In the genomic region with DNA sequence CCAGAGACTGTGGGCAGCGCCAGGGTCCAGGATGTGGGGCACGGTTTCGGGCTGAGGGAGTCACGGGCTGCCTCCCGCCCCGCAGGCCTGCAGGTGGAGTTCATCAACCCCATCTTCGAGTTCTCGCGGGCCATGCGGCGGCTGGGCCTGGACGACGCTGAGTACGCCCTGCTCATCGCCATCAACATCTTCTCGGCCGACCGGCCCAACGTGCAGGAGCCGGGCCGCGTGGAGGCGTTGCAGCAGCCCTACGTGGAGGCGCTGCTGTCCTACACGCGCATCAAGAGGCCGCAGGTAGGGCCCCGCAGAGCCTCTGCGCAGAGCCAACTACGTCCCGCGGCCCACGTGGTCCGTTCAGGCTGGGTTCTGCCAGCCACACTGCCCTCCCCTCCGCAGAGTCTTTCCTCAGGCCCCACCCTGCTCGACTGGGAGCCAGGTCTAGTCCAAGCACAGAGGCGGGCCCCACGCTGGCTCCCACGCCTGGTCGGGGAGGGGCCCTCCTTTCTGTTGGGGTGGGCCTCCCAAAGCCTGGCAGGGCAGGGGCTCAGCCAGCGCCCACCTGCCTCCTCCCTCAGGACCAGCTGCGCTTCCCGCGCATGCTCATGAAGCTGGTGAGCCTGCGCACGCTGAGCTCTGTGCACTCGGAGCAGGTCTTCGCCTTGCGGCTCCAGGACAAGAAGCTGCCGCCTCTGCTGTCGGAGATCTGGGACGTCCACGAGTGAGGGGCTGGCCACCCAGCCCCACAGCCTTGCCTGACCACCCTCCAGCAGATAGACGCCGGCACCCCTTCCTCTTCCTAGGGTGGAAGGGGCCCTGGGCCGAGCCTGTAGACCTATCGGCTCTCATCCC, we compare ENCODE assay signal across 1 cellular context.
TF ChIP-seq lines count a peak whose summit lies in the region.

No MANE protein-coding gene starts in this region.

TF ChIP-seq in K562, 482 proteins besides CTCF, POLR2A, EP300 and RAD21 (continues in another document):
- TF ChIP-seq YY1 (IDR thresholded peaks at IDR 0.05; ENCODE audit: borderline replicate concordance in 1 of 3, control insufficient read depth in 1 of 3, extremely low read depth in 1 of 3, insufficient read depth in 3 of 3, insufficient read length in 1 of 3, insufficient replicate concordance in 2 of 3, low read depth in 1 of 3, low read length in 2 of 3) (no peak), KAT8 (IDR thresholded peaks at IDR 0.05; ENCODE audit: low read depth) (no peak), NFIC (IDR thresholded peaks at IDR 0.05) (no peak), CEBPB (tag; IDR thresholded peaks at IDR 0.05) (no peak), MXI1 (IDR thresholded peaks at IDR 0.05; ENCODE audit: low read depth, low read length) (no peak), ZNF444 (CRISPR knock-in tag; IDR thresholded peaks at IDR 0.05) (no peak), POLR2G (IDR thresholded peaks at IDR 0.05; ENCODE audit: low read depth, low read length) (peak; percentile 60), PYGO2 (tag; IDR thresholded peaks at IDR 0.05) (no peak), ESRRB (CRISPR knock-in tag; IDR thresholded peaks at IDR 0.05; ENCODE audit: borderline replicate concordance) (no peak), PHB (CRISPR knock-in tag; IDR thresholded peaks at IDR 0.05) (no peak), RNF2 (IDR thresholded peaks at IDR 0.05) (no peak), NR1H2 (CRISPR knock-in tag; IDR thresholded peaks at IDR 0.05) (peak; percentile 85; the same call in 1 of the 2 replicates), ZFP36 (IDR thresholded peaks at IDR 0.05; ENCODE audit: low read depth, low read length, partially characterized antibody) (no peak), RBFOX2 (IDR thresholded peaks at IDR 0.05; ENCODE audit: low read depth, low read length) (peak; percentile 60), HDGF (IDR thresholded peaks at IDR 0.05) (no peak), ETV6 (IDR thresholded peaks at IDR 0.05; ENCODE audit: borderline replicate concordance in 1 of 2, low read depth in 2 of 2, low read length in 1 of 2) (no peak), ETV6 (CRISPR knock-in tag; IDR thresholded peaks at IDR 0.05; ENCODE audit: borderline replicate concordance) (no peak), LCOR (CRISPR knock-in tag; IDR thresholded peaks at IDR 0.05) (no peak), FOXK2 (conservative IDR thresholded peaks at IDR 0.05 in 1 of 2, IDR thresholded peaks at IDR 0.05 in 1 of 2; ENCODE audit: low read depth in 2 of 2) (no peak), RFX7 (CRISPR knock-in tag; IDR thresholded peaks at IDR 0.05) (no peak), RBM22 (IDR thresholded peaks at IDR 0.05; ENCODE audit: low read depth, low read length, poor library complexity, severe bottlenecking) (peak; percentile 40), ZKSCAN1 (IDR thresholded peaks at IDR 0.05; ENCODE audit: low read depth, low read length) (no peak), ZNF124 (CRISPR knock-in tag; IDR thresholded peaks at IDR 0.05) (no peak), TCF7L2 (IDR thresholded peaks at IDR 0.05; ENCODE audit: low read depth, low read length) (no peak), SLC30A9 (CRISPR knock-in tag; IDR thresholded peaks at IDR 0.05) (no peak), CBFA2T3 (IDR thresholded peaks at IDR 0.05) (no peak)
- TF ChIP-seq, protein P1, sequence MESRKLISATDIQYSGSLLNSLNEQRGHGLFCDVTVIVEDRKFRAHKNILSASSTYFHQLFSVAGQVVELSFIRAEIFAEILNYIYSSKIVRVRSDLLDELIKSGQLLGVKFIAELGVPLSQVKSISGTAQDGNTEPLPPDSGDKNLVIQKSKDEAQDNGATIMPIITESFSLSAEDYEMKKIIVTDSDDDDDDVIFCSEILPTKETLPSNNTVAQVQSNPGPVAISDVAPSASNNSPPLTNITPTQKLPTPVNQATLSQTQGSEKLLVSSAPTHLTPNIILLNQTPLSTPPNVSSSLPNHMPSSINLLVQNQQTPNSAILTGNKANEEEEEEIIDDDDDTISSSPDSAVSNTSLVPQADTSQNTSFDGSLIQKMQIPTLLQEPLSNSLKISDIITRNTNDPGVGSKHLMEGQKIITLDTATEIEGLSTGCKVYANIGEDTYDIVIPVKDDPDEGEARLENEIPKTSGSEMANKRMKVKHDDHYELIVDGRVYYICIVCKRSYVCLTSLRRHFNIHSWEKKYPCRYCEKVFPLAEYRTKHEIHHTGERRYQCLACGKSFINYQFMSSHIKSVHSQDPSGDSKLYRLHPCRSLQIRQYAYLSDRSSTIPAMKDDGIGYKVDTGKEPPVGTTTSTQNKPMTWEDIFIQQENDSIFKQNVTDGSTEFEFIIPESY (CRISPR knock-in tag; IDR thresholded peaks at IDR 0.05) = peak; percentile 93
- TF ChIP-seq, protein P2, sequence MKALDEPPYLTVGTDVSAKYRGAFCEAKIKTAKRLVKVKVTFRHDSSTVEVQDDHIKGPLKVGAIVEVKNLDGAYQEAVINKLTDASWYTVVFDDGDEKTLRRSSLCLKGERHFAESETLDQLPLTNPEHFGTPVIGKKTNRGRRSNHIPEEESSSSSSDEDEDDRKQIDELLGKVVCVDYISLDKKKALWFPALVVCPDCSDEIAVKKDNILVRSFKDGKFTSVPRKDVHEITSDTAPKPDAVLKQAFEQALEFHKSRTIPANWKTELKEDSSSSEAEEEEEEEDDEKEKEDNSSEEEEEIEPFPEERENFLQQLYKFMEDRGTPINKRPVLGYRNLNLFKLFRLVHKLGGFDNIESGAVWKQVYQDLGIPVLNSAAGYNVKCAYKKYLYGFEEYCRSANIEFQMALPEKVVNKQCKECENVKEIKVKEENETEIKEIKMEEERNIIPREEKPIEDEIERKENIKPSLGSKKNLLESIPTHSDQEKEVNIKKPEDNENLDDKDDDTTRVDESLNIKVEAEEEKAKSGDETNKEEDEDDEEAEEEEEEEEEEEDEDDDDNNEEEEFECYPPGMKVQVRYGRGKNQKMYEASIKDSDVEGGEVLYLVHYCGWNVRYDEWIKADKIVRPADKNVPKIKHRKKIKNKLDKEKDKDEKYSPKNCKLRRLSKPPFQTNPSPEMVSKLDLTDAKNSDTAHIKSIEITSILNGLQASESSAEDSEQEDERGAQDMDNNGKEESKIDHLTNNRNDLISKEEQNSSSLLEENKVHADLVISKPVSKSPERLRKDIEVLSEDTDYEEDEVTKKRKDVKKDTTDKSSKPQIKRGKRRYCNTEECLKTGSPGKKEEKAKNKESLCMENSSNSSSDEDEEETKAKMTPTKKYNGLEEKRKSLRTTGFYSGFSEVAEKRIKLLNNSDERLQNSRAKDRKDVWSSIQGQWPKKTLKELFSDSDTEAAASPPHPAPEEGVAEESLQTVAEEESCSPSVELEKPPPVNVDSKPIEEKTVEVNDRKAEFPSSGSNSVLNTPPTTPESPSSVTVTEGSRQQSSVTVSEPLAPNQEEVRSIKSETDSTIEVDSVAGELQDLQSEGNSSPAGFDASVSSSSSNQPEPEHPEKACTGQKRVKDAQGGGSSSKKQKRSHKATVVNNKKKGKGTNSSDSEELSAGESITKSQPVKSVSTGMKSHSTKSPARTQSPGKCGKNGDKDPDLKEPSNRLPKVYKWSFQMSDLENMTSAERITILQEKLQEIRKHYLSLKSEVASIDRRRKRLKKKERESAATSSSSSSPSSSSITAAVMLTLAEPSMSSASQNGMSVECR (CRISPR knock-in tag; IDR thresholded peaks at IDR 0.05) = no peak
- TF ChIP-seq, protein P3, sequence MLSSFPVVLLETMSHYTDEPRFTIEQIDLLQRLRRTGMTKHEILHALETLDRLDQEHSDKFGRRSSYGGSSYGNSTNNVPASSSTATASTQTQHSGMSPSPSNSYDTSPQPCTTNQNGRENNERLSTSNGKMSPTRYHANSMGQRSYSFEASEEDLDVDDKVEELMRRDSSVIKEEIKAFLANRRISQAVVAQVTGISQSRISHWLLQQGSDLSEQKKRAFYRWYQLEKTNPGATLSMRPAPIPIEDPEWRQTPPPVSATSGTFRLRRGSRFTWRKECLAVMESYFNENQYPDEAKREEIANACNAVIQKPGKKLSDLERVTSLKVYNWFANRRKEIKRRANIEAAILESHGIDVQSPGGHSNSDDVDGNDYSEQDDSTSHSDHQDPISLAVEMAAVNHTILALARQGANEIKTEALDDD (IDR thresholded peaks at IDR 0.05) = no peak
- TF ChIP-seq, protein P4, sequence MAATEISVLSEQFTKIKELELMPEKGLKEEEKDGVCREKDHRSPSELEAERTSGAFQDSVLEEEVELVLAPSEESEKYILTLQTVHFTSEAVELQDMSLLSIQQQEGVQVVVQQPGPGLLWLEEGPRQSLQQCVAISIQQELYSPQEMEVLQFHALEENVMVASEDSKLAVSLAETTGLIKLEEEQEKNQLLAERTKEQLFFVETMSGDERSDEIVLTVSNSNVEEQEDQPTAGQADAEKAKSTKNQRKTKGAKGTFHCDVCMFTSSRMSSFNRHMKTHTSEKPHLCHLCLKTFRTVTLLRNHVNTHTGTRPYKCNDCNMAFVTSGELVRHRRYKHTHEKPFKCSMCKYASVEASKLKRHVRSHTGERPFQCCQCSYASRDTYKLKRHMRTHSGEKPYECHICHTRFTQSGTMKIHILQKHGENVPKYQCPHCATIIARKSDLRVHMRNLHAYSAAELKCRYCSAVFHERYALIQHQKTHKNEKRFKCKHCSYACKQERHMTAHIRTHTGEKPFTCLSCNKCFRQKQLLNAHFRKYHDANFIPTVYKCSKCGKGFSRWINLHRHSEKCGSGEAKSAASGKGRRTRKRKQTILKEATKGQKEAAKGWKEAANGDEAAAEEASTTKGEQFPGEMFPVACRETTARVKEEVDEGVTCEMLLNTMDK (IDR thresholded peaks at IDR 0.05; ENCODE audit: borderline replicate concordance, insufficient read depth, low read depth, low read length, poor library complexity, severe bottlenecking) = no peak
- TF ChIP-seq, protein P5, sequence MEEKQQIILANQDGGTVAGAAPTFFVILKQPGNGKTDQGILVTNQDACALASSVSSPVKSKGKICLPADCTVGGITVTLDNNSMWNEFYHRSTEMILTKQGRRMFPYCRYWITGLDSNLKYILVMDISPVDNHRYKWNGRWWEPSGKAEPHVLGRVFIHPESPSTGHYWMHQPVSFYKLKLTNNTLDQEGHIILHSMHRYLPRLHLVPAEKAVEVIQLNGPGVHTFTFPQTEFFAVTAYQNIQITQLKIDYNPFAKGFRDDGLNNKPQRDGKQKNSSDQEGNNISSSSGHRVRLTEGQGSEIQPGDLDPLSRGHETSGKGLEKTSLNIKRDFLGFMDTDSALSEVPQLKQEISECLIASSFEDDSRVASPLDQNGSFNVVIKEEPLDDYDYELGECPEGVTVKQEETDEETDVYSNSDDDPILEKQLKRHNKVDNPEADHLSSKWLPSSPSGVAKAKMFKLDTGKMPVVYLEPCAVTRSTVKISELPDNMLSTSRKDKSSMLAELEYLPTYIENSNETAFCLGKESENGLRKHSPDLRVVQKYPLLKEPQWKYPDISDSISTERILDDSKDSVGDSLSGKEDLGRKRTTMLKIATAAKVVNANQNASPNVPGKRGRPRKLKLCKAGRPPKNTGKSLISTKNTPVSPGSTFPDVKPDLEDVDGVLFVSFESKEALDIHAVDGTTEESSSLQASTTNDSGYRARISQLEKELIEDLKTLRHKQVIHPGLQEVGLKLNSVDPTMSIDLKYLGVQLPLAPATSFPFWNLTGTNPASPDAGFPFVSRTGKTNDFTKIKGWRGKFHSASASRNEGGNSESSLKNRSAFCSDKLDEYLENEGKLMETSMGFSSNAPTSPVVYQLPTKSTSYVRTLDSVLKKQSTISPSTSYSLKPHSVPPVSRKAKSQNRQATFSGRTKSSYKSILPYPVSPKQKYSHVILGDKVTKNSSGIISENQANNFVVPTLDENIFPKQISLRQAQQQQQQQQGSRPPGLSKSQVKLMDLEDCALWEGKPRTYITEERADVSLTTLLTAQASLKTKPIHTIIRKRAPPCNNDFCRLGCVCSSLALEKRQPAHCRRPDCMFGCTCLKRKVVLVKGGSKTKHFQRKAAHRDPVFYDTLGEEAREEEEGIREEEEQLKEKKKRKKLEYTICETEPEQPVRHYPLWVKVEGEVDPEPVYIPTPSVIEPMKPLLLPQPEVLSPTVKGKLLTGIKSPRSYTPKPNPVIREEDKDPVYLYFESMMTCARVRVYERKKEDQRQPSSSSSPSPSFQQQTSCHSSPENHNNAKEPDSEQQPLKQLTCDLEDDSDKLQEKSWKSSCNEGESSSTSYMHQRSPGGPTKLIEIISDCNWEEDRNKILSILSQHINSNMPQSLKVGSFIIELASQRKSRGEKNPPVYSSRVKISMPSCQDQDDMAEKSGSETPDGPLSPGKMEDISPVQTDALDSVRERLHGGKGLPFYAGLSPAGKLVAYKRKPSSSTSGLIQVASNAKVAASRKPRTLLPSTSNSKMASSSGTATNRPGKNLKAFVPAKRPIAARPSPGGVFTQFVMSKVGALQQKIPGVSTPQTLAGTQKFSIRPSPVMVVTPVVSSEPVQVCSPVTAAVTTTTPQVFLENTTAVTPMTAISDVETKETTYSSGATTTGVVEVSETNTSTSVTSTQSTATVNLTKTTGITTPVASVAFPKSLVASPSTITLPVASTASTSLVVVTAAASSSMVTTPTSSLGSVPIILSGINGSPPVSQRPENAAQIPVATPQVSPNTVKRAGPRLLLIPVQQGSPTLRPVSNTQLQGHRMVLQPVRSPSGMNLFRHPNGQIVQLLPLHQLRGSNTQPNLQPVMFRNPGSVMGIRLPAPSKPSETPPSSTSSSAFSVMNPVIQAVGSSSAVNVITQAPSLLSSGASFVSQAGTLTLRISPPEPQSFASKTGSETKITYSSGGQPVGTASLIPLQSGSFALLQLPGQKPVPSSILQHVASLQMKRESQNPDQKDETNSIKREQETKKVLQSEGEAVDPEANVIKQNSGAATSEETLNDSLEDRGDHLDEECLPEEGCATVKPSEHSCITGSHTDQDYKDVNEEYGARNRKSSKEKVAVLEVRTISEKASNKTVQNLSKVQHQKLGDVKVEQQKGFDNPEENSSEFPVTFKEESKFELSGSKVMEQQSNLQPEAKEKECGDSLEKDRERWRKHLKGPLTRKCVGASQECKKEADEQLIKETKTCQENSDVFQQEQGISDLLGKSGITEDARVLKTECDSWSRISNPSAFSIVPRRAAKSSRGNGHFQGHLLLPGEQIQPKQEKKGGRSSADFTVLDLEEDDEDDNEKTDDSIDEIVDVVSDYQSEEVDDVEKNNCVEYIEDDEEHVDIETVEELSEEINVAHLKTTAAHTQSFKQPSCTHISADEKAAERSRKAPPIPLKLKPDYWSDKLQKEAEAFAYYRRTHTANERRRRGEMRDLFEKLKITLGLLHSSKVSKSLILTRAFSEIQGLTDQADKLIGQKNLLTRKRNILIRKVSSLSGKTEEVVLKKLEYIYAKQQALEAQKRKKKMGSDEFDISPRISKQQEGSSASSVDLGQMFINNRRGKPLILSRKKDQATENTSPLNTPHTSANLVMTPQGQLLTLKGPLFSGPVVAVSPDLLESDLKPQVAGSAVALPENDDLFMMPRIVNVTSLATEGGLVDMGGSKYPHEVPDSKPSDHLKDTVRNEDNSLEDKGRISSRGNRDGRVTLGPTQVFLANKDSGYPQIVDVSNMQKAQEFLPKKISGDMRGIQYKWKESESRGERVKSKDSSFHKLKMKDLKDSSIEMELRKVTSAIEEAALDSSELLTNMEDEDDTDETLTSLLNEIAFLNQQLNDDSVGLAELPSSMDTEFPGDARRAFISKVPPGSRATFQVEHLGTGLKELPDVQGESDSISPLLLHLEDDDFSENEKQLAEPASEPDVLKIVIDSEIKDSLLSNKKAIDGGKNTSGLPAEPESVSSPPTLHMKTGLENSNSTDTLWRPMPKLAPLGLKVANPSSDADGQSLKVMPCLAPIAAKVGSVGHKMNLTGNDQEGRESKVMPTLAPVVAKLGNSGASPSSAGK (IDR thresholded peaks at IDR 0.05) = no peak
- TF ChIP-seq, protein P6, sequence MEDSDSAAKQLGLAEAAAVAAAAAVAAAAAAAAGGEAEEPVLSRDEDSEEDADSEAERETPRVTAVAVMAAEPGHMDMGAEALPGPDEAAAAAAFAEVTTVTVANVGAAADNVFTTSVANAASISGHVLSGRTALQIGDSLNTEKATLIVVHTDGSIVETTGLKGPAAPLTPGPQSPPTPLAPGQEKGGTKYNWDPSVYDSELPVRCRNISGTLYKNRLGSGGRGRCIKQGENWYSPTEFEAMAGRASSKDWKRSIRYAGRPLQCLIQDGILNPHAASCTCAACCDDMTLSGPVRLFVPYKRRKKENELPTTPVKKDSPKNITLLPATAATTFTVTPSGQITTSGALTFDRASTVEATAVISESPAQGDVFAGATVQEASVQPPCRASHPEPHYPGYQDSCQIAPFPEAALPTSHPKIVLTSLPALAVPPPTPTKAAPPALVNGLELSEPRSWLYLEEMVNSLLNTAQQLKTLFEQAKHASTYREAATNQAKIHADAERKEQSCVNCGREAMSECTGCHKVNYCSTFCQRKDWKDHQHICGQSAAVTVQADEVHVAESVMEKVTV (CRISPR knock-in tag; IDR thresholded peaks at IDR 0.05) = no peak
